8 cellular contexts compared by ENCODE assay signal in the genomic region with DNA sequence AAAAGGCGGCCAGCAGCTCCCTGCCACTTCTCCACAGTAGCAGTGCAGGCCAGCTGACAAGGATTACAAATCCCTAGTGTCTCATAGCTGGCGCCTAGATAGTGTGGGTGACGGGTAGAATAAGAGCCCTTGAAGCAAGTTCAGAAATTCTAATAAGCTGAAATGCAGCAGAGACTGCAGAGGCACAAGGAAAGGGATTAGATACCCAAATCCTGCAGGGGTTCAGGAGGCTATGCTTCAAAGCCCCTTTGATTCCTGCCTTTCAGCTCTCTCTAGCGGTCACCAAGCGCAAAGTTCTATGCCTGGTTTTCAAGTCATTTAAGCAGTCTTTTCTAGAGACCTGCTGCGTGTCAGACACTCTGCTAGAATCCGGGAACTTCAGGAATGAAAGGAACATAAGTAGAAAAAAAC.
DNase-seq lines count a peak whose midpoint lies in the region; ATAC-seq and TF ChIP-seq lines count a peak whose summit lies in the region.

No MANE protein-coding gene starts in this region.

- peaks cover 26% of the 10 kb centered on the region for H3K4me1 Mint-ChIP-seq in activated CD8-positive, alpha-beta T cell treated with anti-CD3 and anti-CD28 coated beads, Interleukin-2, amount 10 ng/mL, durations not matched to agents 7 days and 5 days (ENCODE audit: low read depth)

- peak; percentile 50 for TF ChIP-seq CTCF in BE2C (IDR thresholded peaks at IDR 0.05; ENCODE audit: low read depth, low read length)
- TF ChIP-seq CTCF in neural cell (IDR thresholded peaks at IDR 0.05; ENCODE audit: poor library complexity, severe bottlenecking), result peak; percentile 73

- H4K20me1 ChIP-seq in neural cell (ENCODE audit: insufficient read depth), result no peaks in the 10 kb centered on the region

- ATAC-seq in GM18907 (IDR thresholded peaks at IDR 0.05; ENCODE audit: unreplicated experiment), result peak; percentile 27
- ATAC-seq in activated CD8-positive, alpha-beta T cell treated with anti-CD3 and anti-CD28 coated beads, Interleukin-2, amount 10 ng/mL, durations not matched to agents 7 days and 5 days, result no peak
- ATAC-seq in HG02642 (IDR thresholded peaks at IDR 0.05; ENCODE audit: poor library complexity, unreplicated experiment), result no peak

- no peaks in the 10 kb centered on the region for H3F3A ChIP-seq in neural cell (ENCODE audit: insufficient read depth, low read length, poor library complexity, severe bottlenecking)

- peak overlapping the region; percentile 67 for H3K4me3 Mint-ChIP-seq in activated CD8-positive, alpha-beta T cell treated with anti-CD3 and anti-CD28 coated beads, Interleukin-2, amount 10 ng/mL, durations not matched to agents 7 days and 5 days

- H3K9me2 ChIP-seq in neural cell (ENCODE audit: insufficient read depth, low read length), result no peaks in the 10 kb centered on the region

- H3K27ac Mint-ChIP-seq in activated CD8-positive, alpha-beta T cell treated with anti-CD3 and anti-CD28 coated beads, Interleukin-2, amount 10 ng/mL, durations not matched to agents 7 days and 5 days, result peak overlapping the region; percentile 72

- no peak overlapping the region for H2AFZ ChIP-seq in neural cell (ENCODE audit: low read depth, low read length)

- H3K36me3 Mint-ChIP-seq in activated CD8-positive, alpha-beta T cell treated with anti-CD3 and anti-CD28 coated beads, Interleukin-2, amount 10 ng/mL, durations not matched to agents 7 days and 5 days (ENCODE audit: low read depth), result no peaks in the 10 kb centered on the region

- no peak overlapping the region for H3K4me2 ChIP-seq in neural cell (ENCODE audit: low read length)

- H3K9me3 Mint-ChIP-seq in activated CD8-positive, alpha-beta T cell treated with anti-CD3 and anti-CD28 coated beads, Interleukin-2, amount 10 ng/mL, durations not matched to agents 7 days and 5 days (ENCODE audit: insufficient read depth), result no peaks in the 10 kb centered on the region

- peak; percentile 79 for TF ChIP-seq RAD21 in neural cell (conservative IDR thresholded peaks at IDR 0.05)

- POLR2A ChIA-PET in activated CD8-positive, alpha-beta T cell treated with anti-CD3 and anti-CD28 coated beads, Interleukin-2, amount 10 ng/mL, durations not matched to agents 7 days and 5 days (lab: Charles Lee), result no interaction called here

- no peaks in the 10 kb centered on the region for H3K79me2 ChIP-seq in neural cell (replicated peaks; ENCODE audit: insufficient read depth, low read length)

- DNase-seq in BE2C (peak; percentile 8), NCI-H1092 treated with DMSO at 0.1 percent for 48 hours (lab: John Stamatoyannopoulos, UW) (peak; percentile 63), foreskin melanocyte (peak; percentile 47)
- DNase-seq in activated CD8-positive, alpha-beta T cell treated with anti-CD3 and anti-CD28 coated beads, Interleukin-2, amount 10 ng/mL, durations not matched to agents 7 days and 5 days, result no peak
- no peak for DNase-seq in stimulated activated CD4-positive, alpha-beta T cell treated with anti-CD3 and anti-CD28 coated beads, Interleukin-2, amount 100 ng/mL, for 48 hours

- TF ChIP-seq EP300 in neural cell (conservative IDR thresholded peaks at IDR 0.05; ENCODE audit: poor library complexity, severe bottlenecking), result no peak

- H3K36me3 ChIP-seq in BE2C (no peaks in the 10 kb centered on the region), neural cell (ENCODE audit: insufficient read depth, low read length) (no peaks in the 10 kb centered on the region)

- H3K27ac ChIP-seq in neural cell (ENCODE audit: low read length), result no peak overlapping the region

- H3K4me3 ChIP-seq in BE2C (ENCODE audit: low read depth, low read length) (peak overlapping the region; percentile 53), neural cell (ENCODE audit: low read length) (peak overlapping the region; percentile 42)

- no peak overlapping the region for H3K9ac ChIP-seq in neural cell (ENCODE audit: low read length)

- no peaks in the 10 kb centered on the region for H3K27me3 ChIP-seq in BE2C
- no peaks in the 10 kb centered on the region for H3K27me3 ChIP-seq in neural cell (ENCODE audit: insufficient read depth, low read depth, low read length)

- H3K27me3 Mint-ChIP-seq in activated CD8-positive, alpha-beta T cell treated with anti-CD3 and anti-CD28 coated beads, Interleukin-2, amount 10 ng/mL, durations not matched to agents 7 days and 5 days (ENCODE audit: low read depth), result no peaks in the 10 kb centered on the region

- H3K4me1 ChIP-seq in BE2C, result no peaks in the 10 kb centered on the region

- CTCF ChIA-PET in activated CD8-positive, alpha-beta T cell treated with anti-CD3 and anti-CD28 coated beads, Interleukin-2, amount 10 ng/mL, durations not matched to agents 7 days and 5 days (lab: Charles Lee), result interaction anchor here (0.6 to 1.8 kb wide), 3 partner anchors 9 to 151 kb away, joined by 3 to 4 read pairs (median 4); no protein-coding TSS in a partner anchor

- H3K9me3 ChIP-seq in BE2C (no peaks in the 10 kb centered on the region), neural cell (ENCODE audit: low read length) (no peaks in the 10 kb centered on the region)

TF ChIP-seq in neural cell, 6 proteins besides CTCF, POLR2A, EP300 and RAD21:
- TF ChIP-seq, protein P1, sequence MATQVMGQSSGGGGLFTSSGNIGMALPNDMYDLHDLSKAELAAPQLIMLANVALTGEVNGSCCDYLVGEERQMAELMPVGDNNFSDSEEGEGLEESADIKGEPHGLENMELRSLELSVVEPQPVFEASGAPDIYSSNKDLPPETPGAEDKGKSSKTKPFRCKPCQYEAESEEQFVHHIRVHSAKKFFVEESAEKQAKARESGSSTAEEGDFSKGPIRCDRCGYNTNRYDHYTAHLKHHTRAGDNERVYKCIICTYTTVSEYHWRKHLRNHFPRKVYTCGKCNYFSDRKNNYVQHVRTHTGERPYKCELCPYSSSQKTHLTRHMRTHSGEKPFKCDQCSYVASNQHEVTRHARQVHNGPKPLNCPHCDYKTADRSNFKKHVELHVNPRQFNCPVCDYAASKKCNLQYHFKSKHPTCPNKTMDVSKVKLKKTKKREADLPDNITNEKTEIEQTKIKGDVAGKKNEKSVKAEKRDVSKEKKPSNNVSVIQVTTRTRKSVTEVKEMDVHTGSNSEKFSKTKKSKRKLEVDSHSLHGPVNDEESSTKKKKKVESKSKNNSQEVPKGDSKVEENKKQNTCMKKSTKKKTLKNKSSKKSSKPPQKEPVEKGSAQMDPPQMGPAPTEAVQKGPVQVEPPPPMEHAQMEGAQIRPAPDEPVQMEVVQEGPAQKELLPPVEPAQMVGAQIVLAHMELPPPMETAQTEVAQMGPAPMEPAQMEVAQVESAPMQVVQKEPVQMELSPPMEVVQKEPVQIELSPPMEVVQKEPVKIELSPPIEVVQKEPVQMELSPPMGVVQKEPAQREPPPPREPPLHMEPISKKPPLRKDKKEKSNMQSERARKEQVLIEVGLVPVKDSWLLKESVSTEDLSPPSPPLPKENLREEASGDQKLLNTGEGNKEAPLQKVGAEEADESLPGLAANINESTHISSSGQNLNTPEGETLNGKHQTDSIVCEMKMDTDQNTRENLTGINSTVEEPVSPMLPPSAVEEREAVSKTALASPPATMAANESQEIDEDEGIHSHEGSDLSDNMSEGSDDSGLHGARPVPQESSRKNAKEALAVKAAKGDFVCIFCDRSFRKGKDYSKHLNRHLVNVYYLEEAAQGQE (IDR thresholded peaks at IDR 0.05; ENCODE audit: borderline replicate concordance), result no peak
- TF ChIP-seq SMC3 (conservative IDR thresholded peaks at IDR 0.05; ENCODE audit: poor library complexity), result peak; percentile 79

Comparison
In these comparisons a context has a peak if more than half of its experiments do, and no peak if none do; other contexts are left out.
1. DNase-seq: peak in BE2C (single experiment), NCI-H1092 treated with DMSO at 0.1 percent for 48 hours (single experiment) and foreskin melanocyte (single experiment); none in activated CD8-positive, alpha-beta T cell treated with anti-CD3 and anti-CD28 coated beads, Interleukin-2, amount 10 ng/mL, durations not matched to agents 7 days and 5 days (single experiment) and stimulated activated CD4-positive, alpha-beta T cell treated with anti-CD3 and anti-CD28 coated beads, Interleukin-2, amount 100 ng/mL, for 48 hours (0 of 2).